18 cellular contexts compared by ENCODE assay signal in genomic region chr2:111695441-111696007, GRCh38.
"Had no signal": no experiment of that assay in that cellular context is flagged by ENCODE, and none has a peak within 500 bp of the region (broad histone marks: within the 10 kb centered on the region; RNA-seq: fewer than 3 reads in every experiment).

No MANE protein-coding gene starts in this region.

- H3K27ac ChIP-seq: neutrophil, right atrium auricular region, thyroid gland, uterus had no signal

- H3K27me3 Mint-ChIP-seq: effector memory CD8-positive, alpha-beta T cell; type B pancreatic cell had no signal

- H3K4me3 Mint-ChIP-seq: dendritic cell treated with granulocyte-macrophage colony-stimulating factor and Interleukin-4, amounts not matched to agents 40 ng/mL and 50 ng/mL, for 4 days; effector memory CD8-positive, alpha-beta T cell; naive thymus-derived CD8-positive, alpha-beta T cell; type B pancreatic cell had no signal

- H3K36me3 ChIP-seq: heart left ventricle, neutrophil, right atrium auricular region, thyroid gland, uterus had no signal

- H3K27me3 ChIP-seq: heart left ventricle, neutrophil, right atrium auricular region, thyroid gland, uterus had no signal

- DNase-seq: effector memory CD8-positive, alpha-beta T cell; hippocampal formation; left colon; left ventricle myocardium superior; mesendoderm; naive thymus-derived CD8-positive, alpha-beta T cell; posterior cingulate gyrus; stimulated activated CD4-positive, alpha-beta T cell treated with anti-CD3 and anti-CD28 coated beads, Interleukin-2, amount 100 ng/mL, for 48 hours; stimulated activated naive CD4-positive, alpha-beta T cell treated with Interleukin-2 at 50 U/mL for 16 hours; thyroid gland; uterus had no signal

- H3K9me3 Mint-ChIP-seq: dendritic cell treated with granulocyte-macrophage colony-stimulating factor and Interleukin-4, amounts not matched to agents 40 ng/mL and 50 ng/mL, for 4 days; effector memory CD8-positive, alpha-beta T cell had no signal

- H3K4me2 ChIP-seq: smooth muscle cell had no signal

- ATAC-seq: effector memory CD8-positive, alpha-beta T cell; left colon; naive thymus-derived CD8-positive, alpha-beta T cell had no signal

- H3K27ac Mint-ChIP-seq: dendritic cell treated with granulocyte-macrophage colony-stimulating factor and Interleukin-4, amounts not matched to agents 40 ng/mL and 50 ng/mL, for 4 days; effector memory CD8-positive, alpha-beta T cell; naive thymus-derived CD8-positive, alpha-beta T cell; type B pancreatic cell had no signal

- H3K9me3 ChIP-seq: neutrophil, right atrium auricular region, thyroid gland had no signal

- H3K4me1 ChIP-seq: uterus had no signal

- H3K4me3 ChIP-seq: heart left ventricle, lung, right atrium auricular region, smooth muscle cell, thyroid gland, uterus had no signal
